8 cellular contexts compared by ENCODE assay signal in the genomic region with DNA sequence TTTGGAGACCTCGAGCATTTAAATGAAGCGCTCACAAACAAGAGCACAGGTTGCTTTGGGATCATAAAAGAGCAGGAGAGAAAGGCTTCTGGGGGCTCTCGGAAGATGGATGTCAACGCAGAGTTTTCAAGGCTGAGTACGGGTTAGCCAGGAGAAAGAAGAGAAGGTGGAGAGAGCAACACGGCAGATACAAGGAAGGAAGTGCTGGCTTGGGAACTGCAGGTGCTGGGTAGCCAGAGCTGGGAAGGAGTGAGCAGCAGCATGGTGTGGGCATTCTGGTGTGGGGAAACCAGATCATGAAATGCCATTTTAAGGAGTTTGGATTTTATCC. TPM values are rescaled to one million over a fixed set of nuclear protein-coding genes. Genes with fewer than 3 reads are reported as not detected.
DNase-seq lines count a peak whose midpoint lies in the region; ATAC-seq and TF ChIP-seq lines count a peak whose summit lies in the region.

No MANE protein-coding gene starts in this region.

- H3K36me3 ChIP-seq in left lung (no peaks in the 10 kb centered on the region), tibial nerve (peaks cover 0 to 6% (median 0%) of the 10 kb centered on the region in 3 donors)

- no peaks in the 10 kb centered on the region for H3K9me3 ChIP-seq in left lung
- H3K9me3 ChIP-seq in tibial nerve: no peaks in the 10 kb centered on the region

- peaks cover 34% of the 10 kb centered on the region for H3K4me1 Mint-ChIP-seq in activated T-cell treated with anti-CD3 and anti-CD28 coated beads, Interleukin-2, amount 50 U/mL, for 4 hours (ENCODE audit: low read depth)

- peak overlapping the region; percentile 94 for H3K4me3 Mint-ChIP-seq in activated T-cell treated with anti-CD3 and anti-CD28 coated beads, Interleukin-2, amount 50 U/mL, for 4 hours

- TF ChIP-seq CTCF in left lung (IDR thresholded peaks at IDR 0.05) (no peak), tibial nerve (IDR thresholded peaks at IDR 0.05) (no peak)

- no peaks in the 10 kb centered on the region for H3K27me3 Mint-ChIP-seq in activated T-cell treated with anti-CD3 and anti-CD28 coated beads, Interleukin-2, amount 50 U/mL, for 4 hours (ENCODE audit: low read depth)

- H3K9me3 Mint-ChIP-seq in activated T-cell treated with anti-CD3 and anti-CD28 coated beads, Interleukin-2, amount 50 U/mL, for 4 hours: no peaks in the 10 kb centered on the region

- peak overlapping the region; percentile 96 to 97 for H3K4me3 ChIP-seq in left lung
- peak overlapping the region; percentile 43 to 99 (median 61) for H3K4me3 ChIP-seq in tibial nerve

- intact Hi-C loops in left lung (cut with DNase I): no loop called here

- 1 to 3% methylated on average over 6 of the region's 6 CpGs for WGBS in tibial nerve, 2 donors

- H3K27ac ChIP-seq in angular gyrus (ENCODE audit: low read depth, low read length) (peak overlapping the region; percentile 60), left lung (peak overlapping the region; percentile 82 to 90), tibial nerve (peak overlapping the region; percentile 63 to 97 (median 87))

- TF ChIP-seq POLR2A in tibial nerve (IDR thresholded peaks at IDR 0.05): no peak

- no peak for DNase-seq in activated T-cell treated with anti-CD3 and anti-CD28 coated beads, Interleukin-2, amount 50 U/mL, for 4 hours
- DNase-seq in activated T-cell treated with anti-CD3 and anti-CD28 coated beads, Interleukin-2, amount 50 U/mL, for 1 hour: no peak
- DNase-seq in left lung: no peak
- DNase-seq in tibial nerve (ENCODE audit: low spot score in 2 of 2): no peak
- DNase-seq in amygdala (lab: John Stamatoyannopoulos, UW): no peak
- no peak for DNase-seq in MV-4-11 (lab: John Stamatoyannopoulos, UW)
- no peak for DNase-seq in DMS 273 treated with DMSO at 0.1 percent for 48 hours (lab: John Stamatoyannopoulos, UW)

- peaks cover 11 to 30% of the 10 kb centered on the region in 2 donors for H3K4me1 ChIP-seq in left lung
- peaks cover 0 to 38% (median 12%) of the 10 kb centered on the region in 4 donors for H3K4me1 ChIP-seq in tibial nerve

- peaks cover 2% of the 10 kb centered on the region for H3K36me3 Mint-ChIP-seq in activated T-cell treated with anti-CD3 and anti-CD28 coated beads, Interleukin-2, amount 50 U/mL, for 4 hours (ENCODE audit: insufficient read depth)

- H3K27me3 ChIP-seq in left lung: no peaks in the 10 kb centered on the region
- no peaks in the 10 kb centered on the region for H3K27me3 ChIP-seq in tibial nerve

- TF ChIP-seq EP300 in tibial nerve (IDR thresholded peaks at IDR 0.05): no peak

- ATAC-seq in activated T-cell treated with anti-CD3 and anti-CD28 coated beads, Interleukin-2, amount 50 U/mL, for 4 hours: no peak
- peak; percentile 15 for ATAC-seq in left lung

RNA-seq across cellular contexts. Expression of gene RUBCN, which starts 0.6 kb away (rescaled TPM):
- 10 to 100 TPM; 36.9 to 47.0 (median 39.5) TPM for total RNA-seq in activated T-cell treated with anti-CD3 and anti-CD28 coated beads, Interleukin-2, amount 50 U/mL, for 4 hours
- total RNA-seq in left lung (10 to 100 TPM; 32.3 to 33.0 TPM), tibial nerve (100 to 1,000 TPM in 2 of 4 donors, 10 to 100 TPM in 2; 63.6 to 168 (median 102) TPM)

RNA-seq across cellular contexts. Expression of gene FYTTD1, which starts 12.4 kb away (rescaled TPM):
- 10 to 100 TPM; 40.8 to 46.5 (median 43.3) TPM for total RNA-seq in activated T-cell treated with anti-CD3 and anti-CD28 coated beads, Interleukin-2, amount 50 U/mL, for 4 hours
- 10 to 100 TPM; 46.8 to 50.2 TPM for total RNA-seq in left lung
- 10 to 100 TPM; 27.2 to 48.6 (median 41.2) TPM for total RNA-seq in tibial nerve

RNA-seq across cellular contexts. Expression of gene LRCH3, which starts 53.8 kb away (rescaled TPM):
- 10 to 100 TPM; 33.7 to 43.9 (median 38.5) TPM for total RNA-seq in activated T-cell treated with anti-CD3 and anti-CD28 coated beads, Interleukin-2, amount 50 U/mL, for 4 hours
- total RNA-seq in left lung: 10 to 100 TPM; 36.8 to 40.1 TPM
- total RNA-seq in tibial nerve: 10 to 100 TPM; 47.3 to 74.1 (median 70.6) TPM
